Comparison of ENCODE assay signal across 29 cellular contexts in genomic region chr15:54839379-54839778, GRCh38.
"Had no signal": no experiment of that assay in that cellular context is flagged by ENCODE, and none has a peak within 500 bp of the region (broad histone marks: within the 10 kb centered on the region; RNA-seq: fewer than 3 reads in every experiment).

No MANE protein-coding gene starts in this region.

- H3K4me1 ChIP-seq: adrenal gland, ascending aorta, colonic mucosa, esophagus squamous epithelium, heart right ventricle, parathyroid adenoma, right atrium auricular region, stomach, thyroid gland, upper lobe of right lung had no signal

- H2AFZ ChIP-seq: parathyroid adenoma had no signal

- H3K9me3 ChIP-seq: adrenal gland, ascending aorta, colonic mucosa, esophagus squamous epithelium, heart right ventricle, right atrium auricular region, stomach, thyroid gland, upper lobe of right lung had no signal

- H3K4me3 ChIP-seq: adrenal gland, cardiac muscle cell, colonic mucosa, esophagus squamous epithelium, heart right ventricle, right atrium auricular region, stomach, thyroid gland, upper lobe of right lung had no signal

- H3K36me3 ChIP-seq: adrenal gland, ascending aorta, cardiac muscle cell, colonic mucosa, esophagus squamous epithelium, heart right ventricle, right atrium auricular region, stomach, thyroid gland, upper lobe of right lung had no signal

- ATAC-seq: activated CD4-positive, CD25-positive, alpha-beta regulatory T cell treated with anti-CD3 and anti-CD28 coated beads, Interleukin-2, amount 50 U/mL, for 24 hours; heart right ventricle; naive thymus-derived CD4-positive, alpha-beta T cell; stimulated activated naive B cell treated with anti-CD40 and anti-IgM and Interleukin-4, amounts not matched to agents 10 μg/mL and 1 μg/mL and 100 μg/mL, for 72 hours; upper lobe of right lung had no signal

- H3K79me2 ChIP-seq: parathyroid adenoma had no signal

- H3K27ac ChIP-seq: adrenal gland, ascending aorta, cardiac muscle cell, colonic mucosa, epithelial cell of prostate, esophagus squamous epithelium, heart right ventricle, parathyroid adenoma, right atrium auricular region, stomach, thyroid gland, upper lobe of right lung, VCaP had no signal

- H3K27me3 ChIP-seq: adrenal gland, ascending aorta, cardiac muscle cell, colonic mucosa, esophagus squamous epithelium, right atrium auricular region, stomach, thyroid gland, upper lobe of right lung had no signal

- H3K9ac ChIP-seq: parathyroid adenoma had no signal

- DNase-seq: activated CD4-positive, alpha-beta T cell treated with anti-CD3 and anti-CD28 coated beads for 48 hours; activated CD4-positive, alpha-beta T cell treated with anti-CD3 and anti-CD28 coated beads, Interleukin-2, amount 50 U/mL, for 48 hours; activated CD8-positive, alpha-beta memory T cell treated with anti-CD3 and anti-CD28 coated beads for 24 hours; activated effector memory CD4-positive, alpha-beta T cell treated with anti-CD3 and anti-CD28 coated beads, Interleukin-2, amount 50 U/mL, for 16 hours; activated naive CD4-positive, alpha-beta T cell treated with anti-CD3 and anti-CD28 coated beads for 36 hours; activated naive CD8-positive, alpha-beta T cell treated with anti-CD3 and anti-CD28 coated beads for 36 hours; adrenal gland; cerebellar nuclear complex; colonic mucosa; effector CD8-positive, alpha-beta T cell; esophagus squamous epithelium; foreskin melanocyte; heart right ventricle; midbrain; naive thymus-derived CD4-positive, alpha-beta T cell; nucleus accumbens; stimulated activated CD4-positive, alpha-beta T cell treated with anti-CD3 and anti-CD28 coated beads, Interleukin-15, amount 100 ng/mL, for 24 hours; stimulated activated CD4-positive, alpha-beta T cell treated with anti-CD3 and anti-CD28 coated beads, Interleukin-2, amount 100 ng/mL, for 24 hours; stimulated activated naive B cell treated with anti-CD40 and anti-IgM and Interleukin-4, amounts not matched to agents 10 μg/mL and 1 μg/mL and 100 μg/mL, for 72 hours; stomach; thyroid gland; upper lobe of right lung had no signal
